In the genomic region with DNA sequence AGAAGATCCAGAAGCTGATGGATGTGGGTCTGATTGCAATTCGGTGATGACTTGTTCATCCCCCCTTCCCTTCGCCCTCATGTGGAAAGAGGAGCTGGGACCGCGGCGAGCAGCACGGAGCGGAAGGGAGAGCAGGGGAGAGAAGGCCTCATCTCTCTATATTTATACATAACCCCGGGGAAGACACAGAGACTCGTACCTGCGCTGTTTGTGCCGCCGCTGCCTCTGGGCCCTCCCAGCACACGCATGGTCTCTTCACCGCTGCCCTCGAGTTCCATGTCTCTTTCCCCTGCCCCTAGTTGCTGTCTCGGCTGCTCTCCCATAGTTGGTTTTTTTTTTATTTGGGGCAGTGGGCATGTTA, we compare ENCODE assay signal across 2 cellular contexts.
TF ChIP-seq lines count a peak whose summit lies in the region.

No MANE protein-coding gene starts in this region.

TF ChIP-seq in HEK293, 187 proteins besides CTCF, POLR2A, EP300 and RAD21:
- no peak for TF ChIP-seq HOXD13 (CRISPR knock-in tag; IDR thresholded peaks at IDR 0.05; ENCODE audit: borderline replicate concordance)
- no peak for TF ChIP-seq ZSCAN23 (tag by site-specific recombination; IDR thresholded peaks at IDR 0.05)
- TF ChIP-seq, protein P1, sequence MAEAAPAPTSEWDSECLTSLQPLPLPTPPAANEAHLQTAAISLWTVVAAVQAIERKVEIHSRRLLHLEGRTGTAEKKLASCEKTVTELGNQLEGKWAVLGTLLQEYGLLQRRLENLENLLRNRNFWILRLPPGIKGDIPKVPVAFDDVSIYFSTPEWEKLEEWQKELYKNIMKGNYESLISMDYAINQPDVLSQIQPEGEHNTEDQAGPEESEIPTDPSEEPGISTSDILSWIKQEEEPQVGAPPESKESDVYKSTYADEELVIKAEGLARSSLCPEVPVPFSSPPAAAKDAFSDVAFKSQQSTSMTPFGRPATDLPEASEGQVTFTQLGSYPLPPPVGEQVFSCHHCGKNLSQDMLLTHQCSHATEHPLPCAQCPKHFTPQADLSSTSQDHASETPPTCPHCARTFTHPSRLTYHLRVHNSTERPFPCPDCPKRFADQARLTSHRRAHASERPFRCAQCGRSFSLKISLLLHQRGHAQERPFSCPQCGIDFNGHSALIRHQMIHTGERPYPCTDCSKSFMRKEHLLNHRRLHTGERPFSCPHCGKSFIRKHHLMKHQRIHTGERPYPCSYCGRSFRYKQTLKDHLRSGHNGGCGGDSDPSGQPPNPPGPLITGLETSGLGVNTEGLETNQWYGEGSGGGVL (tag by site-specific recombination; IDR thresholded peaks at IDR 0.05), result no peak
- TF ChIP-seq ZBTB8A (tag by site-specific recombination; IDR thresholded peaks at IDR 0.05), result no peak
- TF ChIP-seq ZNF580 (tag by site-specific recombination; IDR thresholded peaks at IDR 0.05), result no peak
- TF ChIP-seq ZNF10 (tag by site-specific recombination; IDR thresholded peaks at IDR 0.05), result no peak
- no peak for TF ChIP-seq ZNF600 (tag by site-specific recombination; IDR thresholded peaks at IDR 0.05)
- no peak for TF ChIP-seq ZBTB1 (tag by site-specific recombination; IDR thresholded peaks at IDR 0.05)
- TF ChIP-seq ZNF791 (tag by site-specific recombination; IDR thresholded peaks at IDR 0.05), result no peak
TF ChIP-seq in HEK293: peak in this region for 0.

TF ChIP-seq in GM12878, 131 proteins besides CTCF, POLR2A, EP300 and RAD21:
- TF ChIP-seq KLF5 (IDR thresholded peaks at IDR 0.05; ENCODE audit: partially characterized antibody) (no peak), REST (IDR thresholded peaks at IDR 0.05; ENCODE audit: low read depth, low read length) (no peak), NRF1 (conservative IDR thresholded peaks at IDR 0.05; ENCODE audit: low read depth, low read length) (no peak), ATF2 (IDR thresholded peaks at IDR 0.05; ENCODE audit: low read length) (no peak)
